13 cellular contexts compared by ENCODE assay signal in the genomic region with DNA sequence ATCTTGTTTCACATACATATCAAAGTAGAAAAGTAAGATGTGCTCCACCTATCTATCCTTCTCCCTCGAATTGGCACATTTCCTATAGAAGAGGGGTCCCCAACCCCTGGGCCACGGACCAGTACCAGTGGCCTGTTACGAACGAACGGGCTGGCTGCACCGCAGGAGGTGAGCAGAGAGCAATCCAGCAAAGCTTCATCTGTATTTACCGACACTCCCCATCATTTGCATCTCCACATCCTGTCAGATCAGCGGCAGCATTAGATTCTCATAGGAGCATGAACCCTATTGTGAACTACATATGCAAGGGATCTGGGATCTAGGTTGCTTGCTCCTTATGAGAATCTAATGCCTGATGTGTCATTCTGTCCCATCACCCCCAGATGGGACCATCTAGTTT.
DNase-seq lines count a peak whose midpoint lies in the region; ATAC-seq, FAIRE-seq and TF ChIP-seq lines count a peak whose summit lies in the region.
"Had no signal": no experiment of that assay in that cellular context is flagged by ENCODE, and none has a peak within 500 bp of the region (broad histone marks: within the 10 kb centered on the region; RNA-seq: fewer than 3 reads in every experiment).

No MANE protein-coding gene starts in this region.

- H3K27me3 ChIP-seq in H1 (replicated peaks in 1 of 4; ENCODE audit: control insufficient read depth in 3 of 4, extremely low read depth in 1 of 4, insufficient read depth in 3 of 4, low read length in 3 of 4) = no peaks in the 10 kb centered on the region
- H3K27me3 ChIP-seq in upper lobe of right lung = no peaks in the 10 kb centered on the region
- H3K27me3 ChIP-seq: cardiac muscle cell, esophagus squamous epithelium, right atrium auricular region, tibial nerve had no signal

- POLR2A ChIA-PET in H1 (lab: Charles Lee; ENCODE audit: partially characterized antibody) = interaction anchor here (0.9 to 1.4 kb wide), 4 partner anchors 14 to 26 kb away, joined by 3 to 4 read pairs (median 4); no protein-coding TSS in a partner anchor

- no peak overlapping the region for H2BK120ac ChIP-seq in H1 (replicated peaks; ENCODE audit: low read depth, low read length)

- H2BK12ac ChIP-seq in H1 (ENCODE audit: low read depth, low read length) = no peak overlapping the region

- no peak overlapping the region for H4K91ac ChIP-seq in H1 (replicated peaks; ENCODE audit: insufficient read length, low read length)

- no peak overlapping the region for H2BK5ac ChIP-seq in H1 (ENCODE audit: low read depth, low read length)

- no peaks in the 10 kb centered on the region for H3K79me2 ChIP-seq in H1 (ENCODE audit: control insufficient read depth in 1 of 2, insufficient read depth in 2 of 2, low read length in 2 of 2)

- TF ChIP-seq POLR2A in H1 (IDR thresholded peaks at IDR 0.05; ENCODE audit: control extremely low read depth in 1 of 2, low read depth in 2 of 2, low read length in 2 of 2) = no peak

- no peaks in the 10 kb centered on the region for H3K23me2 ChIP-seq in H1 (ENCODE audit: low read depth, low read length)

- no peak overlapping the region for H3K23ac ChIP-seq in H1 (ENCODE audit: insufficient read length)

- no peak overlapping the region for H3K4me3 ChIP-seq in H1 (ENCODE audit: extremely low read depth in 1 of 4, insufficient read depth in 2 of 4, low read depth in 3 of 4, low read length in 4 of 4)
- H3K4me3 ChIP-seq in upper lobe of right lung = no peak overlapping the region
- H3K4me3 ChIP-seq: cardiac muscle cell, esophagus squamous epithelium, right atrium auricular region, tibial nerve had no signal

- H3K4ac ChIP-seq in H1 (replicated peaks; ENCODE audit: insufficient read length, low read depth, low read length) = no peak overlapping the region

- no peak overlapping the region for H3K27ac ChIP-seq in H1 (ENCODE audit: low read depth, low read length)
- H3K27ac ChIP-seq in upper lobe of right lung = no peak overlapping the region
- H3K27ac ChIP-seq: cardiac muscle cell, esophagus squamous epithelium, right atrium auricular region, tibial nerve had no signal

- no peak overlapping the region for H3K18ac ChIP-seq in H1 (ENCODE audit: extremely low read depth, low read length)

- WGBS in H1 (ENCODE audit: extremely low coverage in 1 of 2, insufficient coverage in 1 of 2, insufficient read length in 1 of 2, insufficient replicate concordance in 2 of 2, low coverage in 1 of 2, low lambda C conversion rate in 2 of 2, missing lambda C conversion rate in 1 of 2), 2 experiments = 48% methylated on average over 8 of the region's 8 CpGs; no CpG with 5 or more reads in 1 of the 2 experiments

- no peak overlapping the region for H3K9ac ChIP-seq in H1 (replicated peaks in 1 of 4; ENCODE audit: extremely low read depth in 1 of 4, low read depth in 3 of 4, low read length in 3 of 4)

- ATAC-seq in GM18861 (IDR thresholded peaks at IDR 0.05; ENCODE audit: unreplicated experiment) = peak; percentile 37
- peak; percentile 53 for ATAC-seq in GM21717 (IDR thresholded peaks at IDR 0.05; ENCODE audit: unreplicated experiment)
- peak; percentile 44 for ATAC-seq in HG03378 (IDR thresholded peaks at IDR 0.05; ENCODE audit: unreplicated experiment)
- ATAC-seq in upper lobe of right lung = no peak

- no peak overlapping the region for H2AFZ ChIP-seq in H1 (ENCODE audit: low read length)

- no peak overlapping the region for H2BK15ac ChIP-seq in H1 (ENCODE audit: low read length)

- H3K14ac ChIP-seq in H1 (ENCODE audit: insufficient read length) = no peak overlapping the region

- no peaks in the 10 kb centered on the region for H3K27me3 Mint-ChIP-seq in T-helper 2 cell treated with Interferon-gamma antibody and Interleukin-4, amounts not matched to agents 5 μg/mL and 100 μg/mL, for 36 hours (ENCODE audit: low read depth)

- no peak overlapping the region; a peak in 1 of 4 replicates for H3K4me2 ChIP-seq in H1 (ENCODE audit: insufficient read depth in 1 of 2, low read depth in 2 of 2, low read length in 2 of 2)

- H4K5ac ChIP-seq in H1 (ENCODE audit: insufficient read length, low read depth, low read length) = no peak overlapping the region

- peak; percentile 19 for FAIRE-seq in H1 (lab: Jason Lieb, UNC)

- H3K27ac Mint-ChIP-seq in T-helper 2 cell treated with Interferon-gamma antibody and Interleukin-4, amounts not matched to agents 5 μg/mL and 100 μg/mL, for 36 hours = no peak overlapping the region

- H2BK20ac ChIP-seq in H1 (ENCODE audit: low read length) = no peak overlapping the region

- no peaks in the 10 kb centered on the region; the same call in 1 of the 2 replicates for H3K79me1 ChIP-seq in H1 (ENCODE audit: low read depth, low read length)

- H3K4me3 Mint-ChIP-seq in T-helper 2 cell treated with Interferon-gamma antibody and Interleukin-4, amounts not matched to agents 5 μg/mL and 100 μg/mL, for 36 hours = no peak overlapping the region

- no peak overlapping the region for H4K8ac ChIP-seq in H1 (ENCODE audit: extremely low read depth, insufficient read depth, low read length)

- H3K4me1 ChIP-seq in H1 (replicated peaks in 1 of 4; ENCODE audit: control insufficient read depth in 3 of 4, insufficient read depth in 4 of 4, low read length in 3 of 4) (peaks cover 0 to 12% (median 5%) of the 10 kb centered on the region in 4 experiments; a peak in 6 of 7 replicates), upper lobe of right lung (peaks cover 5% of the 10 kb centered on the region)
- H3K4me1 ChIP-seq: esophagus squamous epithelium, tibial nerve had no signal

- TF ChIP-seq CTCF in H1 (IDR thresholded peaks at IDR 0.05; ENCODE audit: control extremely low read depth in 1 of 3, insufficient read depth in 1 of 3, low read depth in 1 of 3, low read length in 3 of 3) (no peak), GM13976 (IDR thresholded peaks at IDR 0.05; ENCODE audit: borderline replicate concordance, control extremely low read depth, extremely low read depth, insufficient read depth, missing control alignments) (no peak), upper lobe of right lung (IDR thresholded peaks at IDR 0.05) (no peak)

- H2AK5ac ChIP-seq in H1 (ENCODE audit: low read depth, low read length) = no peak overlapping the region

- in situ Hi-C loops in GM13976 (cut with MboI; ENCODE audit: low sequenced_read_pairs, unreplicated experiment) = no loop called here

- intact Hi-C loops in upper lobe of right lung (cut with DNase I) = no loop called here

- H3K36me3 ChIP-seq in H1 (ENCODE audit: control insufficient read depth in 2 of 4, insufficient read depth in 4 of 4, low read length in 3 of 4) = peaks cover 0 to 20% (median 8%) of the 10 kb centered on the region in 4 experiments; a peak in 5 of 8 replicates
- peaks cover 32% of the 10 kb centered on the region for H3K36me3 ChIP-seq in upper lobe of right lung

- TF ChIP-seq RAD21 in H1 (IDR thresholded peaks at IDR 0.05 in 1 of 2, conservative IDR thresholded peaks at IDR 0.05 in 1 of 2; ENCODE audit: low read depth in 2 of 2, low read length in 2 of 2) = no peak

- CTCF ChIA-PET in H1 (lab: Charles Lee; ENCODE audit: partially characterized antibody) = interaction anchor here (1.9 kb wide), 1 partner anchor 133 kb away, joined by 5 read pairs; no protein-coding TSS in a partner anchor

- H3K56ac ChIP-seq in H1 (replicated peaks; ENCODE audit: insufficient read length, low read depth, low read length) = no peak overlapping the region

- H3K9me3 Mint-ChIP-seq in T-helper 2 cell treated with Interferon-gamma antibody and Interleukin-4, amounts not matched to agents 5 μg/mL and 100 μg/mL, for 36 hours = no peaks in the 10 kb centered on the region

- peaks cover 7% of the 10 kb centered on the region for H3K4me1 Mint-ChIP-seq in T-helper 2 cell treated with Interferon-gamma antibody and Interleukin-4, amounts not matched to agents 5 μg/mL and 100 μg/mL, for 36 hours (ENCODE audit: low read depth)

- H3K9me3 ChIP-seq in H1 (ENCODE audit: insufficient read depth in 2 of 2, low read depth in 1 of 2, low read length in 1 of 2) (no peaks in the 10 kb centered on the region), upper lobe of right lung (no peaks in the 10 kb centered on the region)
- H3K9me3 ChIP-seq: esophagus squamous epithelium, right atrium auricular region, tibial nerve had no signal

- TF ChIP-seq EP300 in H1 (IDR thresholded peaks at IDR 0.05; ENCODE audit: borderline replicate concordance in 1 of 2, low read depth in 2 of 2, low read length in 2 of 2) = no peak

- DNase-seq in H1 (ENCODE audit: low read depth in 1 of 2, low spot score in 2 of 2) (no peak), GM13976 (ENCODE audit: low spot score) (no peak), upper lobe of right lung (no peak), GM19240 (ENCODE audit: insufficient read length, low spot score) (no peak)
- no peak for DNase-seq in T-helper 2 cell treated with Interferon-gamma antibody and Interleukin-4, amounts not matched to agents 5 μg/mL and 100 μg/mL, for 36 hours (ENCODE audit: low spot score)
- DNase-seq: esophagus squamous epithelium, Right ventricle myocardium superior had no signal

- H4K20me1 ChIP-seq in H1 (replicated peaks in 1 of 2; ENCODE audit: control insufficient read depth in 1 of 2, insufficient read depth in 2 of 2, low read length in 2 of 2) = no peaks in the 10 kb centered on the region

- H3K36me3 Mint-ChIP-seq in T-helper 2 cell treated with Interferon-gamma antibody and Interleukin-4, amounts not matched to agents 5 μg/mL and 100 μg/mL, for 36 hours (ENCODE audit: low read depth) = peaks cover 19% of the 10 kb centered on the region

TF ChIP-seq in H1, 55 proteins besides CTCF, POLR2A, EP300 and RAD21:
- no peak for TF ChIP-seq CEBPB (IDR thresholded peaks at IDR 0.05; ENCODE audit: low read depth, low read length)
- no peak for TF ChIP-seq BACH1 (IDR thresholded peaks at IDR 0.05; ENCODE audit: low read length)
- TF ChIP-seq SIN3A (conservative IDR thresholded peaks at IDR 0.05 in 1 of 2, IDR thresholded peaks at IDR 0.05 in 1 of 2; ENCODE audit: low read depth in 1 of 2, low read length in 2 of 2) = no peak
- TF ChIP-seq JUN (IDR thresholded peaks at IDR 0.05; ENCODE audit: low read depth, low read length) = no peak
- TF ChIP-seq GABPA (IDR thresholded peaks at IDR 0.05; ENCODE audit: borderline replicate concordance, insufficient read depth, low read length) = no peak
- no peak for TF ChIP-seq HDAC6 (IDR thresholded peaks at IDR 0.05; ENCODE audit: low read depth, low read length)
